8 cellular contexts compared by ENCODE assay signal in genomic region chr14:93970967-93971634, GRCh38. TPM values are rescaled to one million over a fixed set of nuclear protein-coding genes. Genes with fewer than 3 reads are reported as not detected.
DNase-seq lines count a peak whose midpoint lies in the region; ATAC-seq and TF ChIP-seq lines count a peak whose summit lies in the region.

No MANE protein-coding gene starts in this region.

- peak; percentile 39 for ATAC-seq in HG02943 (IDR thresholded peaks at IDR 0.05; ENCODE audit: low read depth, unreplicated experiment)

- peaks cover 75% of the 10 kb centered on the region for H3K4me1 Mint-ChIP-seq in dendritic cell treated with granulocyte-macrophage colony-stimulating factor and Interleukin-4, amounts not matched to agents 40 ng/mL and 50 ng/mL, for 4 days (ENCODE audit: low read depth)

- H3K4me3 Mint-ChIP-seq in dendritic cell treated with granulocyte-macrophage colony-stimulating factor and Interleukin-4, amounts not matched to agents 40 ng/mL and 50 ng/mL, for 4 days: peak overlapping the region; percentile 71

- peak overlapping the region; percentile 29 to 44 (median 40) for H3K4me3 ChIP-seq in Peyer's patch
- H3K4me3 ChIP-seq in spleen: peak overlapping the region; percentile 3 to 70 (median 38)

- intact Hi-C loops in dendritic cell treated with granulocyte-macrophage colony-stimulating factor and Interleukin-4, amounts not matched to agents 40 ng/mL and 50 ng/mL, for 4 days (cut with micrococcal nuclease): loop anchor here (2.0 kb wide), 1 partner anchor 30 kb away; no protein-coding TSS in a partner anchor
- intact Hi-C loops in spleen (cut with DNase I; ENCODE audit: low total_unique reads): no loop called here

- H3K27ac Mint-ChIP-seq in dendritic cell treated with granulocyte-macrophage colony-stimulating factor and Interleukin-4, amounts not matched to agents 40 ng/mL and 50 ng/mL, for 4 days: no peak overlapping the region

- H3K4me1 ChIP-seq in Peyer's patch (peaks cover 0 to 37% (median 18%) of the 10 kb centered on the region in 4 donors), spleen (peaks cover 37 to 80% (median 61%) of the 10 kb centered on the region in 6 donors)

- H3K36me3 Mint-ChIP-seq in dendritic cell treated with granulocyte-macrophage colony-stimulating factor and Interleukin-4, amounts not matched to agents 40 ng/mL and 50 ng/mL, for 4 days (ENCODE audit: low read depth): no peaks in the 10 kb centered on the region

- H3K27me3 Mint-ChIP-seq in dendritic cell treated with granulocyte-macrophage colony-stimulating factor and Interleukin-4, amounts not matched to agents 40 ng/mL and 50 ng/mL, for 4 days: peaks cover 38% of the 10 kb centered on the region

- H3K9me3 ChIP-seq in Peyer's patch: no peaks in the 10 kb centered on the region
- H3K9me3 ChIP-seq in spleen: no peaks in the 10 kb centered on the region

- H3K27ac ChIP-seq in Peyer's patch: peak overlapping the region; percentile 70 to 83 (median 78)
- peak overlapping the region in 7 of 8 donors; percentile 30 to 92 (median 61) for H3K27ac ChIP-seq in spleen

- H3K36me3 ChIP-seq in Peyer's patch (no peaks in the 10 kb centered on the region), spleen (no peaks in the 10 kb centered on the region)

- 15 to 29% (median 24%) methylated on average over 15 of the region's 15 CpGs for WGBS in spleen, 5 donors

- DNase-seq in activated gamma-delta T cell treated with Interleukin-2 at 50 U/mL for 16 hours (peak; percentile 54), activated gamma-delta T cell (lab: John Stamatoyannopoulos, UW) (no peak), Peyer's patch (peak in 2 of 3 donors; percentile 76 to 81), spleen (peak; percentile 89), NCI-H774 (lab: John Stamatoyannopoulos, UW) (no peak), D341Med (ENCODE audit: low spot score) (no peak)

- TF ChIP-seq POLR2A in Peyer's patch (IDR thresholded peaks at IDR 0.05) (no peak), spleen (IDR thresholded peaks at IDR 0.05) (no peak)

- TF ChIP-seq CTCF in Peyer's patch (IDR thresholded peaks at IDR 0.05) (no peak), spleen (IDR thresholded peaks at IDR 0.05 in 8 of 11, conservative IDR thresholded peaks at IDR 0.05 in 3 of 11) (peak in 5 of 11 experiments; percentile 12 to 46 (median 16))

- H3K9me3 Mint-ChIP-seq in dendritic cell treated with granulocyte-macrophage colony-stimulating factor and Interleukin-4, amounts not matched to agents 40 ng/mL and 50 ng/mL, for 4 days: no peaks in the 10 kb centered on the region

- H3K27me3 ChIP-seq in Peyer's patch (no peaks in the 10 kb centered on the region), spleen (replicated peaks in 1 of 7) (peaks cover 0 to 15% (median 0%) of the 10 kb centered on the region in 7 donors)

RNA-seq across cellular contexts. Expression of gene ASB2, which starts 5.3 kb away (rescaled TPM):
- total RNA-seq in Peyer's patch (10 to 100 TPM in 1 of 4 donors, 1 to 10 TPM in 3; 3.2 to 32.2 (median 5.4) TPM), spleen (10 to 100 TPM in 5 of 7 donors, 1 to 10 TPM in 2; 9.8 to 18.0 (median 13.5) TPM)
- 1 to 10 TPM; 6.6 to 9.5 (median 6.9) TPM for polyA plus RNA-seq in spleen

RNA-seq across cellular contexts. Expression of gene CCDC197, which starts 26.0 kb away (rescaled TPM):
- not detected for total RNA-seq in Peyer's patch
- total RNA-seq in spleen: not detected
- not detected for polyA plus RNA-seq in spleen

RNA-seq across cellular contexts. Expression of gene FAM181A, which starts 44.0 kb away (rescaled TPM):
- total RNA-seq in Peyer's patch: not detected
- not detected for total RNA-seq in spleen
- polyA plus RNA-seq in spleen: not detected

RNA-seq across cellular contexts. Expression of gene OTUB2, which starts 55.0 kb away (rescaled TPM):
- total RNA-seq in Peyer's patch: 1 to 10 TPM in 3 of 4 donors, not detected in 1; 3.4 to 4.9 (median 3.6) TPM
- total RNA-seq in spleen: 1 to 10 TPM in 2 of 7 donors, under 1 TPM in 5; 0.23 to 1.1 (median 0.56) TPM
- under 1 TPM; 0.07 to 0.29 (median 0.08) TPM for polyA plus RNA-seq in spleen

Comparison
In these comparisons a context has a peak if more than half of its experiments do, and no peak if none do; other contexts are left out.
1. DNase-seq: peak in activated gamma-delta T cell treated with Interleukin-2 at 50 U/mL for 16 hours (single experiment), Peyer's patch (2 of 3) and spleen (single experiment); none in activated gamma-delta T cell (single experiment), NCI-H774 (single experiment) and D341Med (single experiment).